20 cellular contexts compared by ENCODE assay signal in genomic region chr4:48620861-48621260, GRCh38.
"Had no signal": no experiment of that assay in that cellular context is flagged by ENCODE, and none has a peak within 500 bp of the region (broad histone marks: within the 10 kb centered on the region; RNA-seq: fewer than 3 reads in every experiment).

No MANE protein-coding gene starts in this region.

- H3K27ac ChIP-seq: adrenal gland, coronary artery, esophagus muscularis mucosa, right atrium auricular region, skin epidermis, testis, upper lobe of left lung, VCaP had no signal

- H3K27me3 ChIP-seq: adrenal gland, esophagus muscularis mucosa, right atrium auricular region, testis, upper lobe of left lung had no signal

- DNase-seq: activated CD4-positive, alpha-beta T cell treated with anti-CD3 and anti-CD28 coated beads for 1 hour; activated CD4-positive, alpha-beta T cell treated with anti-CD3 and anti-CD28 coated beads, Interleukin-2, amount 50 U/mL, for 4 hours; activated gamma-delta T cell treated with Interleukin-2 at 50 U/mL for 16 hours; adrenal gland; central memory CD4-positive, alpha-beta T cell; occipital lobe; stimulated activated CD4-positive, alpha-beta T cell treated with anti-CD3 and anti-CD28 coated beads, Interleukin-15, amount 100 ng/mL, for 24 hours; stimulated activated CD4-positive, alpha-beta T cell treated with anti-CD3 and anti-CD28 coated beads, Interleukin-2, amount 100 ng/mL, for 48 hours; stimulated activated naive CD8-positive, alpha-beta T cell treated with anti-CD3 and anti-CD28 coated beads, Interleukin-15, amount 100 ng/mL, for 72 hours; T-helper 2 cell; testis; upper lobe of left lung had no signal

- H3K4me3 Mint-ChIP-seq: stimulated activated naive CD8-positive, alpha-beta T cell treated with anti-CD3 and anti-CD28 coated beads, Interleukin-15, amount 100 ng/mL, for 72 hours had no signal

- H3K36me3 ChIP-seq: adrenal gland had no signal

- H3K9me3 ChIP-seq: adrenal gland, esophagus muscularis mucosa, right atrium auricular region, testis, upper lobe of left lung had no signal

- H3K9me3 Mint-ChIP-seq: activated naive CD4-positive, alpha-beta T cell treated with anti-CD3 and anti-CD28 coated beads, Interleukin-2, amount 50 U/mL, for 72 hours; stimulated activated naive CD8-positive, alpha-beta T cell treated with anti-CD3 and anti-CD28 coated beads, Interleukin-15, amount 100 ng/mL, for 72 hours had no signal

- H3K27me3 Mint-ChIP-seq: stimulated activated naive CD8-positive, alpha-beta T cell treated with anti-CD3 and anti-CD28 coated beads, Interleukin-15, amount 100 ng/mL, for 72 hours had no signal

- ATAC-seq: activated naive CD4-positive, alpha-beta T cell treated with anti-CD3 and anti-CD28 coated beads, Interleukin-2, amount 50 U/mL, for 72 hours; left lobe of liver; stimulated activated naive CD8-positive, alpha-beta T cell treated with anti-CD3 and anti-CD28 coated beads, Interleukin-15, amount 100 ng/mL, for 72 hours had no signal

- H3K4me1 ChIP-seq: adrenal gland, right atrium auricular region, testis, upper lobe of left lung had no signal

- H3K4me3 ChIP-seq: adrenal gland, coronary artery, esophagus muscularis mucosa, lung, right atrium auricular region, skin epidermis, testis, upper lobe of left lung had no signal

- H3K4me1 Mint-ChIP-seq: stimulated activated naive CD8-positive, alpha-beta T cell treated with anti-CD3 and anti-CD28 coated beads, Interleukin-15, amount 100 ng/mL, for 72 hours had no signal
